8 cellular contexts compared by ENCODE assay signal in genomic region chr12:103929909-103930786, GRCh38. TPM values are rescaled to one million over a fixed set of nuclear protein-coding genes. Genes with fewer than 3 reads are reported as not detected.
A peak's percentile ranks its signal among the peaks of the same experiment; 100 is the strongest.
DNase-seq lines count a peak whose midpoint lies in the region; ATAC-seq and TF ChIP-seq lines count a peak whose summit lies in the region.

HSP90B1 (plus strand) TSS chr12:103930410; CDS start chr12:103930516, 106 bp downstream.

- peaks cover 31% of the 10 kb centered on the region for H3K4me1 ChIP-seq in ACC112 (ENCODE audit: control insufficient read depth, insufficient read depth, low read length, unreplicated experiment)
- peaks cover 7 to 8% of the 10 kb centered on the region in 2 donors for H3K4me1 ChIP-seq in breast epithelium
- H3K4me1 ChIP-seq in iPS-18a (ENCODE audit: control insufficient read depth, low read depth, low read length): peaks cover 13% of the 10 kb centered on the region
- peaks cover 29% of the 10 kb centered on the region for H3K4me1 ChIP-seq in skeletal muscle satellite cell (ENCODE audit: control insufficient read depth, insufficient read depth, low read length)

- no peak for TF ChIP-seq CTCF in VCaP (conservative IDR thresholded peaks at IDR 0.05)
- no peak for TF ChIP-seq CTCF in breast epithelium (IDR thresholded peaks at IDR 0.05)

- H3K4me3 ChIP-seq in ACC112 (ENCODE audit: low read depth, low read length): peak within 1 kb of the TSS; percentile 99
- H3K4me3 ChIP-seq in breast epithelium: peak within 1 kb of the TSS; percentile 72 to 87 (median 84)
- H3K4me3 ChIP-seq in iPS-18a (ENCODE audit: low read length): peak within 1 kb of the TSS; percentile 91
- peak within 1 kb of the TSS; percentile 94 for H3K4me3 ChIP-seq in skeletal muscle satellite cell (ENCODE audit: low read length)

- H3K27me3 ChIP-seq in ACC112 (ENCODE audit: insufficient read depth, low read length): no peaks in the 10 kb centered on the region
- no peaks in the 10 kb centered on the region for H3K27me3 ChIP-seq in breast epithelium
- H3K27me3 ChIP-seq in iPS-18a (ENCODE audit: control insufficient read depth, insufficient read depth, low read length): no peaks in the 10 kb centered on the region
- H3K27me3 ChIP-seq in skeletal muscle satellite cell (ENCODE audit: control insufficient read depth, insufficient read depth, low read length): no peaks in the 10 kb centered on the region

- peak; percentile 86 for TF ChIP-seq POLR2A in breast epithelium (IDR thresholded peaks at IDR 0.05)

- H2AFZ ChIP-seq in ACC112 (ENCODE audit: low read length, unreplicated experiment): peak within 1 kb of the TSS; percentile 85

- ATAC-seq in GM18870 (IDR thresholded peaks at IDR 0.05; ENCODE audit: unreplicated experiment): peak; percentile 65
- ATAC-seq in HG03135 (IDR thresholded peaks at IDR 0.05; ENCODE audit: unreplicated experiment): peak; percentile 54

- peak within 1 kb of the TSS; percentile 87 for H3K4me2 ChIP-seq in skeletal muscle satellite cell (ENCODE audit: low read length)

- H3K9me3 ChIP-seq in breast epithelium (no peaks in the 10 kb centered on the region), iPS-18a (ENCODE audit: control insufficient read depth, low read depth, low read length) (no peaks in the 10 kb centered on the region), skeletal muscle satellite cell (replicated peaks; ENCODE audit: low read length) (no peaks in the 10 kb centered on the region)

- H3K9ac ChIP-seq in iPS-18a (ENCODE audit: low read length) (peak within 1 kb of the TSS; percentile 91), skeletal muscle satellite cell (ENCODE audit: low read depth, low read length) (peak within 1 kb of the TSS; percentile 95)

- intact Hi-C loops in breast epithelium (cut with DNase I; ENCODE audit: low total_unique reads): loop anchor here (2.0 kb wide), 1 partner anchor 35 kb away; the partner anchor contains the start of gene TDG

- DNase-seq in NCI-H2196 treated with DMSO at 0.1 percent for 48 hours (lab: John Stamatoyannopoulos, UW; ENCODE audit: unreplicated experiment) (peak; percentile 99), breast epithelium (ENCODE audit: low spot score in 2 of 2) (peak; percentile 100)

- H3K36me3 ChIP-seq in ACC112 (ENCODE audit: insufficient read depth, low read length) (peaks cover 33% of the 10 kb centered on the region), breast epithelium (no peaks in the 10 kb centered on the region), iPS-18a (ENCODE audit: control insufficient read depth, low read depth, low read length) (peaks cover 36% of the 10 kb centered on the region), skeletal muscle satellite cell (ENCODE audit: insufficient read depth, low read length) (peaks cover 32% of the 10 kb centered on the region)

- H3K27ac ChIP-seq in ACC112 (ENCODE audit: low read depth, low read length) (peak within 1 kb of the TSS; percentile 89), VCaP (peak within 1 kb of the TSS; percentile 98), breast epithelium (peak within 1 kb of the TSS; percentile 95 to 96), iPS-18a (ENCODE audit: low read length) (peak within 1 kb of the TSS; percentile 93)

- H3K79me2 ChIP-seq in ACC112 (ENCODE audit: control insufficient read depth, insufficient read depth, low read length, unreplicated experiment): peaks cover 48% of the 10 kb centered on the region

RNA-seq across cellular contexts. Expression of gene HSP90B1, which starts in this region (rescaled TPM):
- total RNA-seq in breast epithelium: 100 to 1,000 TPM; 341 to 456 (median 362) TPM
- 509 and 517 TPM in 2 replicates for total RNA-seq in skeletal muscle satellite cell (2012; rRNA removed)

Comparison
In these comparisons a context has a peak if more than half of its experiments do, and no peak if none do; other contexts are left out.
1. Peak in every context shown above with its lines: DNase-seq, ATAC-seq, H3K4me3 ChIP-seq and H3K27ac ChIP-seq.